ENCODE assay signal across 16 cellular contexts in genomic region chr6:144895313-144895712, GRCh38.
DNase-seq lines count a peak whose midpoint lies in the region; ATAC-seq, FAIRE-seq and TF ChIP-seq lines count a peak whose summit lies in the region.
"Had no signal": no experiment of that assay in that cellular context is flagged by ENCODE, and none has a peak within 500 bp of the region (broad histone marks: within the 10 kb centered on the region; RNA-seq: fewer than 3 reads in every experiment).

No MANE protein-coding gene starts in this region.

- TF ChIP-seq EP300 in K562 (IDR thresholded peaks at IDR 0.05; ENCODE audit: low read length): no peak

- H4K8ac ChIP-seq in IMR-90 (ENCODE audit: low read depth in 2 of 2, low read length in 2 of 2): no peak overlapping the region

- H3K9ac ChIP-seq in IMR-90 (ENCODE audit: low read depth, low read length) (no peak overlapping the region), K562 (ENCODE audit: insufficient read depth in 1 of 2, low read depth in 2 of 2, low read length in 2 of 2) (no peak overlapping the region)

- TF ChIP-seq CTCF in CD8-positive, alpha-beta T cell (IDR thresholded peaks at IDR 0.05): no peak
- TF ChIP-seq CTCF in IMR-90 (conservative IDR thresholded peaks at IDR 0.05; ENCODE audit: low read depth, low read length) (no peak), K562 (IDR thresholded peaks at IDR 0.05 in 2 of 3, conservative IDR thresholded peaks at IDR 0.05 in 1 of 3; ENCODE audit: insufficient read depth in 2 of 3, low read depth in 1 of 3, low read length in 3 of 3) (no peak), thyroid gland (IDR thresholded peaks at IDR 0.05) (no peak)

- DNase-seq in CD8-positive, alpha-beta T cell: no peak
- DNase-seq in IMR-90 (no peak), K562 (ENCODE audit: extremely low read depth in 1 of 4, low spot score in 3 of 4) (no peak), thyroid gland (no peak), NOMO-1 treated with DMSO at 0.1 percent for 48 hours (lab: John Stamatoyannopoulos, UW; ENCODE audit: unreplicated experiment) (no peak)
- DNase-seq in activated CD4-positive, alpha-beta T cell treated with anti-CD3 and anti-CD28 coated beads for 4 hours: no peak
- DNase-seq: CD4-positive, alpha-beta T cell; DMS153; DMS79; GDM1; H7 had no signal

- H2AK5ac ChIP-seq in IMR-90 (ENCODE audit: low read depth, low read length): no peak overlapping the region

- intact Hi-C loops in CD8-positive, alpha-beta T cell (cut with DNase I, micrococcal nuclease): no loop called here
- intact Hi-C loops in IMR-90 (cut with micrococcal nuclease) (no loop called here), K562 (cut with micrococcal nuclease) (no loop called here), thyroid gland (cut with DNase I) (no loop called here)

- no peak overlapping the region for H2AK9ac ChIP-seq in IMR-90 (replicated peaks; ENCODE audit: low read depth, low read length, poor library complexity)

- H3K4me2 ChIP-seq in IMR-90 (ENCODE audit: low read depth, low read length) (no peak overlapping the region), K562 (ENCODE audit: insufficient read depth, low read length) (no peak overlapping the region)
- H3K4me2 ChIP-seq: GM23338 had no signal

- no peaks in the 10 kb centered on the region for H3K79me2 ChIP-seq in K562 (ENCODE audit: control insufficient read depth, insufficient read depth, low read length)

- no peaks in the 10 kb centered on the region for H3K79me1 ChIP-seq in IMR-90 (ENCODE audit: low read depth in 1 of 2, low read length in 2 of 2)

- CTCF ChIA-PET in CD8-positive, alpha-beta T cell (lab: Charles Lee): interaction anchor here (0.6 kb wide), 1 partner anchor 40 kb away, joined by 3 read pairs; no protein-coding TSS in a partner anchor
- CTCF ChIA-PET in IMR-90 (lab: Yijun Ruan, JAX): no interaction called here
- CTCF ChIA-PET in K562 (lab: Yijun Ruan, JAX; ENCODE audit: low intra/inter-chr PET ratio): no interaction called here

- H2BK20ac ChIP-seq in IMR-90 (ENCODE audit: low read depth, low read length): peak overlapping the region; percentile 9; the same call in 1 of the 2 replicates

- no peak for FAIRE-seq in K562 (lab: Jason Lieb, UNC)
- FAIRE-seq: GM12892, GM18507, HTR-8/SVneo had no signal

- H3K27me3 Mint-ChIP-seq in CD8-positive, alpha-beta T cell (ENCODE audit: low read depth): no peaks in the 10 kb centered on the region
- H3K27me3 Mint-ChIP-seq: CD4-positive, alpha-beta T cell had no signal

- peak overlapping the region; percentile 72; the same call in 1 of the 2 replicates for H2BK120ac ChIP-seq in IMR-90 (ENCODE audit: low read depth, low read length)

- H4K91ac ChIP-seq in IMR-90 (ENCODE audit: insufficient read depth, low read depth, low read length): peak overlapping the region; percentile 34

- H3K27ac ChIP-seq in CD8-positive, alpha-beta T cell (ENCODE audit: low read depth, low read length): no peak overlapping the region
- H3K27ac ChIP-seq in IMR-90 (ENCODE audit: insufficient read depth, low read length) (no peak overlapping the region), K562 (ENCODE audit: extremely low read depth, low read depth, low read length) (no peak overlapping the region), thyroid gland (peak overlapping the region; percentile 78 to 96 (median 78))
- H3K27ac ChIP-seq: C4-2B had no signal

- H3K9me1 ChIP-seq in IMR-90 (ENCODE audit: insufficient read depth, low read length) (peaks cover 3% of the 10 kb centered on the region; the same call in 1 of the 2 replicates), K562 (ENCODE audit: control insufficient read depth, insufficient read depth, low read length) (no peaks in the 10 kb centered on the region)

- WGBS in IMR-90 (ENCODE audit: extremely low coverage in 2 of 2, insufficient read length in 1 of 2), 2 experiments: 80% methylated on average over 1 of the region's 4 CpGs; no CpG with 5 or more reads in 1 of the 2 experiments
- 0% methylated on average over 4 of the region's 4 CpGs for WGBS in K562 (ENCODE audit: insufficient coverage, low coverage, missing lambda C conversion rate)
- WGBS in thyroid gland, 2 donors: 70 to 78% methylated on average over 4 of the region's 4 CpGs

- dilution Hi-C loops in IMR-90 (cut with HindIII; ENCODE audit: low sequenced_read_pairs, unreplicated experiment): no loop called here

- POLR2A ChIA-PET in CD8-positive, alpha-beta T cell (lab: Charles Lee): no interaction called here
- POLR2A ChIA-PET in IMR-90 (lab: Charles Lee; ENCODE audit: unreplicated experiment): no interaction called here
- POLR2A ChIA-PET in K562 (lab: Yijun Ruan, JAX): interaction anchor here (0.6 kb wide), 1 partner anchor 388 kb away, joined by 3 read pairs; no protein-coding TSS in a partner anchor

- no peaks in the 10 kb centered on the region for H4K20me1 ChIP-seq in IMR-90 (ENCODE audit: insufficient read depth, low read length)
- no peaks in the 10 kb centered on the region for H4K20me1 ChIP-seq in K562 (replicated peaks; ENCODE audit: control insufficient read depth, insufficient read depth, low read length)

- BruUV-seq in IMR-90 (replicated peaks; lab: Mats Ljungman, UMichigan) (no TSS peak), K562 (replicated peaks; lab: Mats Ljungman, UMichigan) (no TSS peak)

- TF ChIP-seq RAD21 in IMR-90 (IDR thresholded peaks at IDR 0.05; ENCODE audit: low read length): no peak
- TF ChIP-seq RAD21 in K562 (CRISPR knock-in tag; conservative IDR thresholded peaks at IDR 0.05 in 1 of 2, IDR thresholded peaks at IDR 0.05 in 1 of 2): no peak

- H3K4me3 Mint-ChIP-seq in CD8-positive, alpha-beta T cell: no peak overlapping the region
- H3K4me3 Mint-ChIP-seq: CD4-positive, alpha-beta T cell; GM23338 had no signal

- no peaks in the 10 kb centered on the region for H3K36me3 Mint-ChIP-seq in CD8-positive, alpha-beta T cell

- no peaks in the 10 kb centered on the region for H3K4me1 Mint-ChIP-seq in CD8-positive, alpha-beta T cell (ENCODE audit: low read depth)

- H3K27me3 ChIP-seq in CD8-positive, alpha-beta T cell (ENCODE audit: insufficient read depth, low read length): no peaks in the 10 kb centered on the region
- no peaks in the 10 kb centered on the region for H3K27me3 ChIP-seq in IMR-90 (ENCODE audit: control insufficient read depth, insufficient read depth, low read length)
- no peaks in the 10 kb centered on the region; a peak in 1 of 5 replicates for H3K27me3 ChIP-seq in K562 (ENCODE audit: control insufficient read depth in 2 of 2, insufficient read depth in 2 of 2, low read length in 2 of 2)
- H3K27me3 ChIP-seq in thyroid gland: no peaks in the 10 kb centered on the region

- H2AFZ ChIP-seq in IMR-90 (replicated peaks; ENCODE audit: low read length, poor library complexity): no peak overlapping the region
- no peak overlapping the region for H2AFZ ChIP-seq in K562 (ENCODE audit: low read depth, low read length)

- in situ Hi-C loops in IMR-90 (cut with MboI; ENCODE audit: low sequenced_read_pairs): no loop called here
- in situ Hi-C loops in K562 (cut with MboI): no loop called here

- no peaks in the 10 kb centered on the region for H3K4me1 ChIP-seq in CD8-positive, alpha-beta T cell (ENCODE audit: insufficient read depth, low read length)
- H3K4me1 ChIP-seq in IMR-90 (ENCODE audit: control insufficient read depth, insufficient read depth, low read length) (peaks cover 5% of the 10 kb centered on the region), K562 (replicated peaks in 1 of 2; ENCODE audit: control insufficient read depth in 2 of 2, insufficient read depth in 2 of 2, low read length in 2 of 2) (no peaks in the 10 kb centered on the region), thyroid gland (peaks cover 10 to 17% of the 10 kb centered on the region in 2 donors)

- H3K23ac ChIP-seq in IMR-90 (ENCODE audit: low read depth, low read length): no peak overlapping the region

- no peak overlapping the region for H3K56ac ChIP-seq in IMR-90 (ENCODE audit: extremely low read depth, insufficient read depth, low read length)

- 0 out of 2 replicates have a peak overlapping the region, but pooled peaks have one; percentile 11 for H3K14ac ChIP-seq in IMR-90 (replicated peaks; ENCODE audit: low read depth, low read length)

- no peaks in the 10 kb centered on the region for H3K36me3 ChIP-seq in CD8-positive, alpha-beta T cell (ENCODE audit: insufficient read depth, low read length)
- H3K36me3 ChIP-seq in IMR-90 (ENCODE audit: control insufficient read depth, insufficient read depth, low read length) (no peaks in the 10 kb centered on the region), K562 (ENCODE audit: control insufficient read depth, insufficient read depth, low read length) (no peaks in the 10 kb centered on the region), thyroid gland (no peaks in the 10 kb centered on the region)

- no peaks in the 10 kb centered on the region for H3K9me3 ChIP-seq in CD8-positive, alpha-beta T cell (ENCODE audit: low read length)
- H3K9me3 ChIP-seq in IMR-90 (ENCODE audit: control insufficient read depth, insufficient read depth, low read length) (no peaks in the 10 kb centered on the region), K562 (replicated peaks; ENCODE audit: control insufficient read depth, insufficient read depth, low read depth, low read length) (no peaks in the 10 kb centered on the region), thyroid gland (no peaks in the 10 kb centered on the region)

- H3K18ac ChIP-seq in IMR-90 (ENCODE audit: low read depth, low read length): no peak overlapping the region

- H2BK5ac ChIP-seq in IMR-90 (ENCODE audit: low read depth, low read length, poor library complexity, severe bottlenecking): no peak overlapping the region

- peak overlapping the region; percentile 23 for H3K27ac Mint-ChIP-seq in CD8-positive, alpha-beta T cell
- H3K27ac Mint-ChIP-seq: CD4-positive, alpha-beta T cell; GM23338 had no signal

- no peak overlapping the region for H3K4me3 ChIP-seq in CD8-positive, alpha-beta T cell (ENCODE audit: low read depth, low read length)
- H3K4me3 ChIP-seq in IMR-90 (ENCODE audit: insufficient read depth, low read depth, low read length): no peak overlapping the region
- no peak overlapping the region for H3K4me3 ChIP-seq in K562
- no peak overlapping the region for H3K4me3 ChIP-seq in thyroid gland (replicated peaks in 1 of 3)
- H3K4me3 ChIP-seq: GM23338 had no signal

- TF ChIP-seq POLR2A in IMR-90 (IDR thresholded peaks at IDR 0.05; ENCODE audit: low read depth, low read length): no peak
- TF ChIP-seq POLR2A in K562 (conservative IDR thresholded peaks at IDR 0.05): no peak
- no peak for TF ChIP-seq POLR2A in thyroid gland (IDR thresholded peaks at IDR 0.05)

- no peak overlapping the region for H3K4ac ChIP-seq in IMR-90 (ENCODE audit: low read depth, low read length)

- ATAC-seq in CD8-positive, alpha-beta T cell: no peak
- no peak for ATAC-seq in IMR-90 (ENCODE audit: low read depth)
- no peak for ATAC-seq in K562
- ATAC-seq: GM23338 had no signal

- no peaks in the 10 kb centered on the region for H3K9me3 Mint-ChIP-seq in CD8-positive, alpha-beta T cell
- H3K9me3 Mint-ChIP-seq: CD4-positive, alpha-beta T cell; GM23338 had no signal

- no peak overlapping the region for H2BK15ac ChIP-seq in IMR-90 (ENCODE audit: low read depth, low read length)

- H4K5ac ChIP-seq in IMR-90 (ENCODE audit: low read depth, low read length): no peak overlapping the region

TF ChIP-seq in IMR-90, 13 proteins besides CTCF, POLR2A, EP300 and RAD21 (continues in another document):
- TF ChIP-seq CHD1 (IDR thresholded peaks at IDR 0.05; ENCODE audit: low read depth, low read length): no peak

TF ChIP-seq in K562, 482 proteins besides CTCF, POLR2A, EP300 and RAD21 (continues in another document):
- TF ChIP-seq L3MBTL2 (IDR thresholded peaks at IDR 0.05) (peak; percentile 52), ZNF76 (CRISPR knock-in tag; IDR thresholded peaks at IDR 0.05; ENCODE audit: borderline replicate concordance) (no peak)

Comparison
In these comparisons a context has a peak if more than half of its experiments do, and no peak if none do; other contexts are left out.
1. H3K27ac ChIP-seq: peak in thyroid gland (3 of 3); none in CD8-positive, alpha-beta T cell (single experiment), IMR-90 (single experiment) and K562 (single experiment).